In the genomic region with DNA sequence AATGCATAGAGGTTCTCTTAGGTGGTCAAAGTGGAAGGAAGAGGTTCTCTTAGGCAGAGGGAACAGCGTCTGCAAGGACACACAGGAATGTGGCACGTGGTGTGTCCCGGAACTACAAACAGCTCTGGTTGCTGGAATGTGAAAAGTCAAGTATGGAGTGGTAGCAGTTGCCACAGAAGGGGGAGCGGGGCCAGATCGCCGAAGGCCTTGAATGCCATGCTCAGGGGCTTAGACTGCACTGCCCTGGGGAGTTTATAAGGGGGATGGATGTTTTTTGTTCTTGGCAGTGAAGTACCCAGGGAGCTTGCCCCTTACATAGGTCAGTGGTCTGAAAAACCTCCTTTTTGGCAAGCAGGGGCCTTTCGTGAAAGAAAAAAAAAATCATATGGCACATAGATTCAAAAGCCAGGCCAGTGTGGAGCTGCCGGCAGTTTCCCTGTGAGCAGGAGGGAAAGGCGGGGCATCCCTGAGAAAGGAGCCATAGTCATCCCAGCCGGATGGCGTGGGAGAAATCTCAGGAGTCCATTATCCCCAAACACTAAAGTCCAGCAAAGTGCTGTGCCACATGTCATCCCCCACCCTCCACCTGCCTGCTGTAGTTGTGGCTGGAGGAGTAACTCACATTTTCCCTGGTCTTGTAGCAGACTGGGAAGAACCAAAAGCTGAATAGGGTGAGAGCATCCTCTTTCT, we compare ENCODE assay signal across 8 cellular contexts. TPM values are rescaled to one million over a fixed set of nuclear protein-coding genes. Genes with fewer than 3 reads are reported as not detected.
DNase-seq lines count a peak whose midpoint lies in the region; ATAC-seq and TF ChIP-seq lines count a peak whose summit lies in the region.

No MANE protein-coding gene starts in this region.

- peaks cover 15% of the 10 kb centered on the region for H3K4me1 ChIP-seq in Panc1 (ENCODE audit: control insufficient read depth, insufficient read depth, low read length)

- no TSS peak for BruUV-seq in Panc1 (replicated peaks; lab: Mats Ljungman, UMichigan)

- peak overlapping the region; percentile 45 for H3K27ac ChIP-seq in Panc1 (ENCODE audit: low read length)

- TF ChIP-seq CTCF in Panc1 (IDR thresholded peaks at IDR 0.05), result no peak
- no peak for TF ChIP-seq CTCF in fibroblast of mammary gland (conservative IDR thresholded peaks at IDR 0.05; ENCODE audit: control insufficient read depth, insufficient read depth, low read depth, low read length)
- no peak for TF ChIP-seq CTCF in GM10266 (IDR thresholded peaks at IDR 0.05; ENCODE audit: control insufficient read depth, insufficient read depth, low read depth, missing control alignments)
- no peak for TF ChIP-seq CTCF in GM10248 (IDR thresholded peaks at IDR 0.05; ENCODE audit: control extremely low read depth, extremely low read depth, low read depth, missing control alignments)

- CTCF ChIA-PET in Panc1 (lab: Charles Lee) (interaction anchor here (0.7 kb wide), 1 partner anchor 512 kb away, joined by 3 read pairs; no protein-coding TSS in a partner anchor), GM10248 (lab: Yijun Ruan, JAX) (interaction anchor here (0.6 to 4.6 kb wide), 12 partner anchors 10 to 729 kb away, joined by 3 to 43 read pairs (median 4); a partner anchor contains a TSS)

- H3K4me3 ChIP-seq in Panc1 (ENCODE audit: low read depth in 2 of 2, low read length in 2 of 2) (peak overlapping the region; percentile 69 to 84), fibroblast of mammary gland (ENCODE audit: control insufficient read depth, low read depth, low read length) (peak overlapping the region; percentile 73)

- DNase-seq in ELF-1 (ENCODE audit: low read depth, low spot score) (peak; percentile 92), Panc1 (ENCODE audit: low read depth, low spot score) (no peak), fibroblast of mammary gland (ENCODE audit: low read depth) (peak; percentile 22), renal cortical epithelial cell (ENCODE audit: low read depth) (peak; percentile 37), GM10266 (ENCODE audit: extremely low spot score) (no peak), GM10248 (ENCODE audit: extremely low spot score) (no peak)
- no peak for DNase-seq in stimulated activated CD8-positive, alpha-beta memory T cell treated with anti-CD3 and anti-CD28 coated beads, Interleukin-4, amount 100 ng/mL, for 48 hours

- no peaks in the 10 kb centered on the region for H3K9me3 ChIP-seq in Panc1 (ENCODE audit: control insufficient read depth, insufficient read depth, low read depth, low read length)

- in situ Hi-C loops in Panc1 (cut with HindIII; ENCODE audit: low pct_unique_long_range_greater_than_20kb, low sequenced_read_pairs), result no loop called here

- intact Hi-C loops in Panc1 (cut with micrococcal nuclease; ENCODE audit: unreplicated experiment), result loop anchor here (5.0 to 10.0 kb wide), 2 partner anchors 180 to 458 kb away; a partner anchor contains a TSS

- POLR2A ChIA-PET in Panc1 (lab: Charles Lee), result no interaction called here
- POLR2A ChIA-PET in GM10248 (lab: Yijun Ruan, JAX), result no interaction called here

- H3K27me3 ChIP-seq in Panc1 (ENCODE audit: control insufficient read depth, insufficient read depth, low read length), result no peaks in the 10 kb centered on the region

- ATAC-seq in Panc1 (no peak), HG02798 (IDR thresholded peaks at IDR 0.05; ENCODE audit: poor library complexity, unreplicated experiment) (no peak)

- H3K36me3 ChIP-seq in Panc1 (ENCODE audit: control insufficient read depth, insufficient read depth, low read length), result no peaks in the 10 kb centered on the region

RNA-seq across cellular contexts. Expression of a gene that starts 45.4 kb away (rescaled TPM):
- total RNA-seq in Panc1 (2021; ENCODE audit: unreplicated experiment) (62.5 TPM), renal cortical epithelial cell (30.9 and 39.1 TPM in 2 replicates)
- polyA plus RNA-seq in Panc1 (2012; ENCODE audit: insufficient read length), result 57.4 TPM

Comparison
In these comparisons a context has a peak if more than half of its experiments do, and no peak if none do; other contexts are left out.
1. DNase-seq: peak in ELF-1 (single experiment), fibroblast of mammary gland (single experiment) and renal cortical epithelial cell (single experiment); none in Panc1 (single experiment), GM10266 (single experiment), stimulated activated CD8-positive, alpha-beta memory T cell treated with anti-CD3 and anti-CD28 coated beads, Interleukin-4, amount 100 ng/mL, for 48 hours (single experiment) and GM10248 (single experiment).